8 cellular contexts compared by ENCODE assay signal in genomic region chr15:83786336-83786735, GRCh38.
"Had no signal": no experiment of that assay in that cellular context is flagged by ENCODE, and none has a peak within 500 bp of the region (broad histone marks: within the 10 kb centered on the region; RNA-seq: fewer than 3 reads in every experiment).

No MANE protein-coding gene starts in this region.

- DNase-seq: GDM1, GF-D8 had no signal

- H3K4me3 ChIP-seq: GM12878 had no signal

- ATAC-seq: GM12878 had no signal

- FAIRE-seq: G401.6, GM12878, GM12891, GM12892, GM18507, GM19239 had no signal
